ENCODE assay signal across 9 cellular contexts in genomic region chr12:120252071-120252906, GRCh38.
DNase-seq lines count a peak whose midpoint lies in the region; ATAC-seq lines count a peak whose summit lies in the region.
"Had no signal": no experiment of that assay in that cellular context is flagged by ENCODE, and none has a peak within 500 bp of the region (broad histone marks: within the 10 kb centered on the region; RNA-seq: fewer than 3 reads in every experiment).

No MANE protein-coding gene starts in this region.

- peak overlapping the region; percentile 65 to 78 for H3K4me3 Mint-ChIP-seq in effector memory CD8-positive, alpha-beta T cell

- H3K27me3 Mint-ChIP-seq in effector memory CD8-positive, alpha-beta T cell, result no peaks in the 10 kb centered on the region

- no peaks in the 10 kb centered on the region for H3K9me3 Mint-ChIP-seq in effector memory CD8-positive, alpha-beta T cell

- peak; percentile 46 for ATAC-seq in GM21786 (IDR thresholded peaks at IDR 0.05; ENCODE audit: unreplicated experiment)
- ATAC-seq in effector memory CD8-positive, alpha-beta T cell (replicated peaks), result peak; percentile 85
- no peak for ATAC-seq in HG03565 (IDR thresholded peaks at IDR 0.05; ENCODE audit: unreplicated experiment)

- peaks cover 42% of the 10 kb centered on the region for H3K36me3 Mint-ChIP-seq in effector memory CD8-positive, alpha-beta T cell (ENCODE audit: insufficient read depth)

- H3K4me1 Mint-ChIP-seq in effector memory CD8-positive, alpha-beta T cell (ENCODE audit: low read depth in 2 of 2), result peaks cover 73 to 85% of the 10 kb centered on the region in 2 donors

- DNase-seq in activated CD4-positive, CD25-positive, alpha-beta regulatory T cell treated with anti-CD3 and anti-CD28 coated beads, Interleukin-2, amount 50 U/mL, for 72 hours, result peak; percentile 60
- peak; percentile 79 to 81 (median 80) for DNase-seq in effector memory CD8-positive, alpha-beta T cell
- peak; percentile 50 for DNase-seq in stimulated activated CD8-positive, alpha-beta memory T cell treated with anti-CD3 and anti-CD28 coated beads, Interleukin-15, amount 100 ng/mL, for 1 hour (ENCODE audit: low read depth)
- DNase-seq in amniotic stem cell (lab: John Stamatoyannopoulos, UW), result no peak
- no peak for DNase-seq in AG08396 (ENCODE audit: low spot score)
- no peak for DNase-seq in NCI-H345 treated with DMSO at 0.1 percent for 48 hours (lab: John Stamatoyannopoulos, UW; ENCODE audit: unreplicated experiment)
- DNase-seq: ovary had no signal

- peak overlapping the region; percentile 72 to 77 for H3K27ac Mint-ChIP-seq in effector memory CD8-positive, alpha-beta T cell

Comparison
In these comparisons a context has a peak if more than half of its experiments do, and no peak if none do; other contexts are left out.
1. DNase-seq: peak in activated CD4-positive, CD25-positive, alpha-beta regulatory T cell treated with anti-CD3 and anti-CD28 coated beads, Interleukin-2, amount 50 U/mL, for 72 hours (single experiment), effector memory CD8-positive, alpha-beta T cell (3 of 3) and stimulated activated CD8-positive, alpha-beta memory T cell treated with anti-CD3 and anti-CD28 coated beads, Interleukin-15, amount 100 ng/mL, for 1 hour (single experiment); none in amniotic stem cell (single experiment), AG08396 (single experiment) and NCI-H345 treated with DMSO at 0.1 percent for 48 hours (single experiment).